Comparison of ENCODE assay signal across 8 cellular contexts in the genomic region with DNA sequence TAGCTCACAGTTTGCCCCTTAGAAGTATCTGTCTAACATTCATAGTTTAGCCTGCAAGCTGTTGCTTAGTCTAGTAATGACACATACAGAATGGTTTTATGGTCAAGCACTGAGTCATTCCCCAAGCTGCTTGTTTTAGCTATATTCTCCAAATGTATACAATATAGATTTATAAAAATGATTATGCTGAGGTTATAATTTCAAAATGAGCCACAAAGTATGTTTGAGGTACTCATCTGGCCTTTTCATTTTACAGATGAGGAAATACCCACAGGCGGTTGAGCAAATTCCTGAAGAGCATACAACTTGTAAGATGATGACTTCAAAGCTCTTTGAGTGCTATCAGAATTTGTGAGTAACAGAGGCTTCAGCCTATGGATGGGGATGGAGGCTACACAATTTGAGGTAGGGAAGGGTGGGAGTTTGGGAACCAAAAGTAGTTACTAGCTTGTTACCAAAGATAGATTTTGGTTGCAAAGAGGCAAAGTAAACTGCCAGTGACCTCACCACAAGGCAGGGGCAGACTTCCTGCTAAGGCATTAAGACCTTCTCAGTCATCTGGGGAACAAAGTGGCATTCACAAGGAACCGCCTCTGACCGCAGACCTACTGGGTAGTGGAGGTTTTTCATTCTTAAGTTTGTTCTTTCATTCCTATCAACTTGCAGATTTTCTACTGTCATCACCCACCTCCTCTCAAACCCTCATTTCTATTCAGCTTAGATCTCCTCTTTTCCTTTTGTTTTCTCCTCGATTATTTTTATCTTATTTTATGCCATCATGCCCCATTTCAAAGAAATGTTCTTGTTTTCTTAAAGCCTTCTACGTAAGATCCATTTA.
DNase-seq lines count a peak whose midpoint lies in the region; ATAC-seq and TF ChIP-seq lines count a peak whose summit lies in the region.

No MANE protein-coding gene starts in this region.

- intact Hi-C loops in left lung (cut with DNase I): no loop called here

- peaks cover 0 to 2% (median under 1%) of the 10 kb centered on the region in 6 donors for H3K9me3 Mint-ChIP-seq in immature natural killer cell

- peak overlapping the region in 2 of 6 donors; percentile 21 to 63 for H3K27ac Mint-ChIP-seq in immature natural killer cell

- no peaks in the 10 kb centered on the region for H3K27me3 ChIP-seq in left lung

- no peak overlapping the region for H3K27ac ChIP-seq in left lung

- H3K4me1 Mint-ChIP-seq in immature natural killer cell: peaks cover 2 to 15% of the 10 kb centered on the region in 2 donors

- no peaks in the 10 kb centered on the region for H3K36me3 Mint-ChIP-seq in immature natural killer cell

- H3K9me3 ChIP-seq in left lung: no peaks in the 10 kb centered on the region

- no peaks in the 10 kb centered on the region for H3K36me3 ChIP-seq in left lung

- no peaks in the 10 kb centered on the region for H3K27me3 Mint-ChIP-seq in immature natural killer cell (ENCODE audit: low read depth in 3 of 3)

- peak overlapping the region in 3 of 5 donors; percentile 1 to 54 (median 19) for H3K4me3 Mint-ChIP-seq in immature natural killer cell

- ATAC-seq in HG03097 (IDR thresholded peaks at IDR 0.05; ENCODE audit: low FRiP score, unreplicated experiment) (peak; percentile 85), left lung (no peak)

- H3K4me3 ChIP-seq in left lung: no peak overlapping the region

- TF ChIP-seq CTCF in left lung (IDR thresholded peaks at IDR 0.05): no peak

- DNase-seq in stimulated activated CD4-positive, alpha-beta T cell treated with anti-CD3 and anti-CD28 coated beads, Interleukin-15, amount 100 ng/mL, for 48 hours (ENCODE audit: low read depth in 2 of 2): peak; percentile 9 to 38
- DNase-seq in stimulated activated CD4-positive, alpha-beta T cell treated with anti-CD3 and anti-CD28 coated beads, Interleukin-4, amount 100 ng/mL, for 1 hour: no peak
- DNase-seq in T1000 (lab: John Stamatoyannopoulos, UW): peak; percentile 60
- DNase-seq in immature natural killer cell: peak in 1 of 3 donors; percentile 42
- no peak for DNase-seq in NCI-H2029 treated with DMSO at 0.1 percent for 48 hours (lab: John Stamatoyannopoulos, UW)
- no peak for DNase-seq in NCI-H2171 (lab: John Stamatoyannopoulos, UW)
- DNase-seq in left lung: no peak

- no peaks in the 10 kb centered on the region for H3K4me1 ChIP-seq in left lung

Comparison
In these comparisons a context has a peak if more than half of its experiments do, and no peak if none do; other contexts are left out.
1. DNase-seq: peak in stimulated activated CD4-positive, alpha-beta T cell treated with anti-CD3 and anti-CD28 coated beads, Interleukin-15, amount 100 ng/mL, for 48 hours (2 of 2) and T1000 (single experiment); none in stimulated activated CD4-positive, alpha-beta T cell treated with anti-CD3 and anti-CD28 coated beads, Interleukin-4, amount 100 ng/mL, for 1 hour (single experiment), NCI-H2029 treated with DMSO at 0.1 percent for 48 hours (single experiment), NCI-H2171 (single experiment) and left lung (0 of 2).